Comparison of ENCODE assay signal across 28 cellular contexts in the genomic region with DNA sequence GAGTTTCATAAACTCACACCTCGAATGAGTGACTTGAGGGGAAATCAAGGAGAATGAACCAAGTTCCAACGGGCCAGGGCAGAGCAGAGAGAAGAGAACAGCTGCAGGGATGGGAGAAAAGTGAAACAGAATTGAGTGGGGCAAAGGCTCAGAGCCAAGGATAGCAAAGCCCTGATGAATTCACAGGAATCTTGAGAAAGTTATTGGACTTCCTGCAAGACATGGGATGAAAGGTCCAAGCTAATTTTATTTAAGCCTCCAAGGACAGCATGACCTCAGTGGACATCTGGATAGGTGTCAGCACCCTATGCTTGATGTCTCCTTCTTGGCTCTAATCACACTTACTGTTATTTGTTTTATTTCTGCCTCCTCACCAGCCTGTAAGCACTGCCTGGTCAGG.
"Had no signal": no experiment of that assay in that cellular context is flagged by ENCODE, and none has a peak within 500 bp of the region (broad histone marks: within the 10 kb centered on the region; RNA-seq: fewer than 3 reads in every experiment).

No MANE protein-coding gene starts in this region.

- H3K9me3 ChIP-seq: adrenal gland, ascending aorta, esophagus squamous epithelium, neutrophil, ovary, psoas muscle, tibial artery had no signal

- H3K27ac ChIP-seq: adrenal gland, ascending aorta, coronary artery, esophagus squamous epithelium, foreskin keratinocyte, hepatocyte, neutrophil, ovary, psoas muscle, skin epidermis, tibial artery, VCaP had no signal

- DNase-seq: activated CD4-positive, alpha-beta T cell treated with anti-CD3 and anti-CD28 coated beads, Interleukin-2, amount 50 U/mL, for 4 hours; activated CD4-positive, CD25-positive, alpha-beta regulatory T cell treated with anti-CD3 and anti-CD28 coated beads, Interleukin-2, amount 50 U/mL, for 72 hours; activated CD8-positive, alpha-beta memory T cell treated with anti-CD3 and anti-CD28 coated beads for 24 hours; activated CD8-positive, alpha-beta memory T cell treated with anti-CD3 and anti-CD28 coated beads, Interleukin-2, amount 50 U/mL, for 4 hours; activated T-cell treated with anti-CD3 and anti-CD28 coated beads, Interleukin-2, amount 50 U/mL, for 24 hours; adrenal gland; endodermal cell; esophagus squamous epithelium; foreskin keratinocyte; immature natural killer cell; kidney glomerular epithelial cell; ovary; psoas muscle; right cardiac atrium; stimulated activated CD4-positive, alpha-beta T cell treated with anti-CD3 and anti-CD28 coated beads, Interleukin-1b, Interleukin-23, amount 100 ng/mL, for 48 hours; stimulated activated naive CD8-positive, alpha-beta T cell treated with anti-CD3 and anti-CD28 coated beads, Interleukin-15, amount 100 ng/mL, for 72 hours; T-cell; tibial artery had no signal

- H3K4me3 ChIP-seq: adrenal gland, ascending aorta, coronary artery, esophagus squamous epithelium, hepatocyte, ovary, psoas muscle, skin epidermis, tibial artery had no signal

- H3K36me3 ChIP-seq: adrenal gland, ascending aorta, esophagus squamous epithelium, neutrophil, ovary, tibial artery had no signal

- H3K4me1 ChIP-seq: adrenal gland, ascending aorta, esophagus squamous epithelium, foreskin keratinocyte, psoas muscle had no signal

- ATAC-seq: activated naive CD4-positive, alpha-beta T cell treated with anti-CD3 and anti-CD28 coated beads, Interleukin-2, amount 50 U/mL, for 72 hours; activated T-helper 17 cell treated with anti-CD3 and anti-CD28 coated beads, Interleukin-2, amount 50 U/mL, for 72 hours; natural killer cell treated with Interleukin-12 subunit alpha and Interleukin-12 subunit beta and Interleukin-15 and Interleukin-18, amount 100 ng/mL, for 72 hours; psoas muscle; stimulated activated effector memory CD8-positive, alpha-beta T cell treated with anti-CD3 and anti-CD28 coated beads, Interleukin-12 subunit alpha, Interleukin-12 subunit beta, amount 100 ng/mL, for 72 hours; stimulated activated naive CD8-positive, alpha-beta T cell treated with anti-CD3 and anti-CD28 coated beads, Interleukin-15, amount 100 ng/mL, for 72 hours; T-cell had no signal

- H3K27me3 ChIP-seq: adrenal gland, ascending aorta, esophagus squamous epithelium, foreskin keratinocyte, hepatocyte, neutrophil, ovary, tibial artery had no signal
